29 cellular contexts compared by ENCODE assay signal in genomic region chr7:117755136-117755535, GRCh38.
"Had no signal": no experiment of that assay in that cellular context is flagged by ENCODE, and none has a peak within 500 bp of the region (broad histone marks: within the 10 kb centered on the region; RNA-seq: fewer than 3 reads in every experiment).

No MANE protein-coding gene starts in this region.

- ATAC-seq: effector memory CD8-positive, alpha-beta T cell; gastroesophageal sphincter; left lobe of liver; lower lobe of right lung; natural killer cell; sciatic nerve; stimulated activated memory B cell treated with anti-CD40 and anti-IgM and Interleukin-4, amounts not matched to agents 10 μg/mL and 1 μg/mL and 100 μg/mL, for 72 hours had no signal

- H3K27ac Mint-ChIP-seq: activated naive CD4-positive, alpha-beta T cell treated with anti-CD3 and anti-CD28 coated beads for 36 hours; activated naive CD8-positive, alpha-beta T cell treated with anti-CD3 and anti-CD28 coated beads, Interleukin-2, amount 10 ng/mL, durations not matched to agents 7 days and 5 days; activated T-helper 1 cell treated with anti-CD3 and anti-CD28 coated beads, Interleukin-12 subunit alpha, Interleukin-12 subunit beta, Interleukin-2, Interleukin-4 antibody, amounts not matched to agents 30 ng/mL and 10 ng/mL and 1 ng/mL, durations not matched to agents 14 hours and 24 hours and 36 hours; effector memory CD8-positive, alpha-beta T cell; immature natural killer cell; natural killer cell; progenitor cell of endocrine pancreas; stimulated activated memory B cell treated with anti-CD40 and anti-IgM and Interleukin-4, amounts not matched to agents 10 μg/mL and 1 μg/mL and 100 μg/mL, for 72 hours had no signal

- DNase-seq: activated CD4-positive, alpha-beta T cell treated with anti-CD3 and anti-CD28 coated beads for 4 hours; activated CD4-positive, alpha-beta T cell treated with anti-CD3 and anti-CD28 coated beads, Interleukin-2, amount 50 U/mL, for 48 hours; activated CD8-positive, alpha-beta memory T cell treated with anti-CD3 and anti-CD28 coated beads for 24 hours; activated effector memory CD4-positive, alpha-beta T cell treated with anti-CD3 and anti-CD28 coated beads, Interleukin-2, amount 50 U/mL, for 16 hours; activated naive CD4-positive, alpha-beta T cell treated with anti-CD3 and anti-CD28 coated beads for 36 hours; activated naive CD8-positive, alpha-beta T cell treated with anti-CD3 and anti-CD28 coated beads, Interleukin-2, amount 10 ng/mL, durations not matched to agents 7 days and 5 days; central memory CD4-positive, alpha-beta T cell; effector memory CD8-positive, alpha-beta T cell; erythroblast; head of caudate nucleus; immature natural killer cell; lower lobe of right lung; mesendoderm; natural killer cell; retina; stimulated activated CD4-positive, alpha-beta T cell treated with anti-CD3 and anti-CD28 coated beads, Interleukin-4, amount 100 ng/mL, for 4 hours; stimulated activated CD8-positive, alpha-beta memory T cell treated with anti-CD3 and anti-CD28 coated beads, Interleukin-4, amount 100 ng/mL, for 48 hours; stomach; T-helper 9 cell; testis; uterus had no signal

- H3K9me3 Mint-ChIP-seq: activated naive CD4-positive, alpha-beta T cell treated with anti-CD3 and anti-CD28 coated beads for 36 hours; activated naive CD8-positive, alpha-beta T cell treated with anti-CD3 and anti-CD28 coated beads, Interleukin-2, amount 10 ng/mL, durations not matched to agents 7 days and 5 days; activated T-helper 1 cell treated with anti-CD3 and anti-CD28 coated beads, Interleukin-12 subunit alpha, Interleukin-12 subunit beta, Interleukin-2, Interleukin-4 antibody, amounts not matched to agents 30 ng/mL and 10 ng/mL and 1 ng/mL, durations not matched to agents 14 hours and 24 hours and 36 hours; effector memory CD8-positive, alpha-beta T cell; natural killer cell; stimulated activated memory B cell treated with anti-CD40 and anti-IgM and Interleukin-4, amounts not matched to agents 10 μg/mL and 1 μg/mL and 100 μg/mL, for 72 hours had no signal

- H3K27ac ChIP-seq: gastroesophageal sphincter, lower lobe of right lung, skin epidermis, stomach, testis, uterus, VCaP had no signal

- H3K27me3 Mint-ChIP-seq: activated naive CD8-positive, alpha-beta T cell treated with anti-CD3 and anti-CD28 coated beads, Interleukin-2, amount 10 ng/mL, durations not matched to agents 7 days and 5 days; effector memory CD8-positive, alpha-beta T cell; progenitor cell of endocrine pancreas; stimulated activated memory B cell treated with anti-CD40 and anti-IgM and Interleukin-4, amounts not matched to agents 10 μg/mL and 1 μg/mL and 100 μg/mL, for 72 hours had no signal

- H3K27me3 ChIP-seq: gastroesophageal sphincter, stomach, testis, uterus had no signal

- H3K4me3 Mint-ChIP-seq: activated naive CD4-positive, alpha-beta T cell treated with anti-CD3 and anti-CD28 coated beads for 36 hours; activated naive CD8-positive, alpha-beta T cell treated with anti-CD3 and anti-CD28 coated beads, Interleukin-2, amount 10 ng/mL, durations not matched to agents 7 days and 5 days; activated T-helper 1 cell treated with anti-CD3 and anti-CD28 coated beads, Interleukin-12 subunit alpha, Interleukin-12 subunit beta, Interleukin-2, Interleukin-4 antibody, amounts not matched to agents 30 ng/mL and 10 ng/mL and 1 ng/mL, durations not matched to agents 14 hours and 24 hours and 36 hours; effector memory CD8-positive, alpha-beta T cell; immature natural killer cell; natural killer cell; stimulated activated memory B cell treated with anti-CD40 and anti-IgM and Interleukin-4, amounts not matched to agents 10 μg/mL and 1 μg/mL and 100 μg/mL, for 72 hours had no signal

- H3K4me3 ChIP-seq: gastroesophageal sphincter, lower lobe of right lung, skin epidermis, stomach, testis, uterus had no signal

- H3K4me1 Mint-ChIP-seq: activated naive CD8-positive, alpha-beta T cell treated with anti-CD3 and anti-CD28 coated beads, Interleukin-2, amount 10 ng/mL, durations not matched to agents 7 days and 5 days; immature natural killer cell; natural killer cell; stimulated activated memory B cell treated with anti-CD40 and anti-IgM and Interleukin-4, amounts not matched to agents 10 μg/mL and 1 μg/mL and 100 μg/mL, for 72 hours had no signal

- H3K36me3 Mint-ChIP-seq: activated naive CD8-positive, alpha-beta T cell treated with anti-CD3 and anti-CD28 coated beads, Interleukin-2, amount 10 ng/mL, durations not matched to agents 7 days and 5 days; immature natural killer cell; natural killer cell; stimulated activated memory B cell treated with anti-CD40 and anti-IgM and Interleukin-4, amounts not matched to agents 10 μg/mL and 1 μg/mL and 100 μg/mL, for 72 hours had no signal
